10 cellular contexts compared by ENCODE assay signal in the genomic region with DNA sequence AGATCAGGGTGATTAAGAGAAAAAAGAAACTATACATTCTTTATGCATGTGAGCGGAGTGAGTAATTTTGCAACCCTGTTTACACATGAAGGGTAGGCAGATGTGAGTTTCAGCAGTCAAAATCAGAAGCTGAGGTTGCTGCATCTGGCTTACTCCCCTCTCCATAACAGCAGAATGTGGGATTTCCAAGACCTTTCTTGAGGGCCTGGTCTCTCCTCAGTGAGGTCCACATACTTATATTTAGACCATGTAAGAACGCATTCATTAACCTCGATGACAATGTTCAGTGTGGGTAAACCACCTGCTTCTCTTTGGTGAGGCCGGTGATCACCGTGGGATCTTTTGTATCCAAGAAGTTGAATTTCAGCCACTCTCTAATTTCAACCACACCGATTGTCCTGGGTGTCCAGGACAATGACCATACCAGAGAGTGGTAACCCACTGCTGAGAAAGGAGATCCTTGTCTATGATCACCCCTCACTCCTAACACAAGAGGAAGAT. TPM values are rescaled to one million over a fixed set of nuclear protein-coding genes. Genes with fewer than 3 reads are reported as not detected.
DNase-seq lines count a peak whose midpoint lies in the region; ATAC-seq, FAIRE-seq and TF ChIP-seq lines count a peak whose summit lies in the region.
"Had no signal": no experiment of that assay in that cellular context is flagged by ENCODE, and none has a peak within 500 bp of the region (broad histone marks: within the 10 kb centered on the region; RNA-seq: fewer than 3 reads in every experiment).

No MANE protein-coding gene starts in this region.

- in situ Hi-C loops in GM13977 (cut with MboI; ENCODE audit: low pct_unique_long_range_greater_than_20kb, low sequenced_read_pairs, unreplicated experiment): loop anchor here (25.0 kb wide), 1 partner anchor 389 kb away; a partner anchor contains a TSS

- H3K9me3 Mint-ChIP-seq in activated naive CD8-positive, alpha-beta T cell treated with anti-CD3 and anti-CD28 coated beads, Interleukin-2, amount 50 U/mL, for 24 hours: no peaks in the 10 kb centered on the region

- peaks cover 2% of the 10 kb centered on the region for H3K36me3 Mint-ChIP-seq in activated naive CD8-positive, alpha-beta T cell treated with anti-CD3 and anti-CD28 coated beads, Interleukin-2, amount 50 U/mL, for 24 hours (ENCODE audit: low read depth)

- H3K9me3 ChIP-seq in kidney (ENCODE audit: control insufficient read depth in 1 of 2, low read length in 2 of 2): no peaks in the 10 kb centered on the region

- TF ChIP-seq CTCF in GM13977 (IDR thresholded peaks at IDR 0.05; ENCODE audit: extremely low read depth, insufficient read depth, missing control alignments) (no peak), kidney (IDR thresholded peaks at IDR 0.05; ENCODE audit: borderline replicate concordance, extremely low read depth, insufficient read depth) (no peak)

- peaks cover 100% of the 10 kb centered on the region for H3K4me1 Mint-ChIP-seq in activated naive CD8-positive, alpha-beta T cell treated with anti-CD3 and anti-CD28 coated beads, Interleukin-2, amount 50 U/mL, for 24 hours

- H3K27ac Mint-ChIP-seq in activated naive CD8-positive, alpha-beta T cell treated with anti-CD3 and anti-CD28 coated beads, Interleukin-2, amount 50 U/mL, for 24 hours: peak overlapping the region; percentile 87

- peak; percentile 53 for ATAC-seq in GM19467 (IDR thresholded peaks at IDR 0.05; ENCODE audit: unreplicated experiment)
- peak; percentile 49 for ATAC-seq in HG03139 (IDR thresholded peaks at IDR 0.05; ENCODE audit: unreplicated experiment)
- ATAC-seq in activated naive CD8-positive, alpha-beta T cell treated with anti-CD3 and anti-CD28 coated beads, Interleukin-2, amount 50 U/mL, for 24 hours: peak; percentile 51
- ATAC-seq: SK-N-SH treated with all-trans-retinoic acid at 6 μM for 48 hours had no signal

- H3K4me1 ChIP-seq in kidney (ENCODE audit: control insufficient read depth in 1 of 2, insufficient read depth in 1 of 2, low read depth in 1 of 2, low read length in 2 of 2): no peaks in the 10 kb centered on the region

- no peaks in the 10 kb centered on the region for H3K27me3 Mint-ChIP-seq in activated naive CD8-positive, alpha-beta T cell treated with anti-CD3 and anti-CD28 coated beads, Interleukin-2, amount 50 U/mL, for 24 hours

- H3K4me3 Mint-ChIP-seq in activated naive CD8-positive, alpha-beta T cell treated with anti-CD3 and anti-CD28 coated beads, Interleukin-2, amount 50 U/mL, for 24 hours: peak overlapping the region; percentile 33

- H3K27ac ChIP-seq in kidney (ENCODE audit: low read depth in 2 of 2, low read length in 2 of 2): no peak overlapping the region

- H3K36me3 ChIP-seq in kidney (ENCODE audit: control insufficient read depth in 1 of 2, insufficient read depth in 2 of 2, low read length in 2 of 2): no peaks in the 10 kb centered on the region

- intact Hi-C loops in kidney (cut with DNase I): no loop called here

- no peak overlapping the region for H3K9ac ChIP-seq in kidney (ENCODE audit: low read length in 2 of 2)

- no peak for FAIRE-seq in kidney (lab: Jason Lieb, UNC)
- FAIRE-seq: keratinocyte had no signal

- DNase-seq in GM13977 (ENCODE audit: low spot score) (peak; percentile 65), NCI-H69 (lab: John Stamatoyannopoulos, UW) (no peak), kidney (no peak), NCI-H82 treated with DMSO at 0.1 percent for 48 hours (lab: John Stamatoyannopoulos, UW; ENCODE audit: unreplicated experiment) (no peak), EL (no peak)
- DNase-seq in activated naive CD8-positive, alpha-beta T cell treated with anti-CD3 and anti-CD28 coated beads, Interleukin-2, amount 50 U/mL, for 24 hours: no peak

- no peak overlapping the region for H3K4me3 ChIP-seq in kidney (ENCODE audit: low read length in 2 of 2)

RNA-seq across cellular contexts. Expression of a gene that starts 18.7 kb away (rescaled TPM):
- 91.3 TPM for total RNA-seq in kidney
- 55.8 TPM for polyA plus RNA-seq in kidney (ENCODE audit: insufficient read depth, low read depth, low replicate concordance)
